ENCODE assay signal across 20 cellular contexts in the genomic region with DNA sequence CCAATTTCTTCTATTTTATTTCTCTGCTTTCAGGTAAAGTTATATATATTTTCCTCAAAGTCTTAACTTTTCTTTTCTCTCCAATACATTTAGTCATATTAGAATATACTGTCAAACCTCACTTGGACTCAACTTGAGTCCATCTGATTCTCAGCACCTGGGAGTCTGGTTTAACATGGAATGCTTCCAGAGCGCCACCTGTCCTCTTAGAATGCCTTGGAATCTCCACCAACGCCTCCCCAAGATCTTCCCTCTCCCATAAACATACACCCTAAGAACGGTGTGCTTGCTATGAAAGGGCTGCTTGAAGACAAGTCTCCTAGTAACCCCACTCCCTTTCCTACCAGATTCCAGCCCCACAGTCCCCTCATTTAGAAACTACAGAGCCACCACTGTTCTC.
DNase-seq lines count a peak whose midpoint lies in the region; ATAC-seq and TF ChIP-seq lines count a peak whose summit lies in the region.
"Had no signal": no experiment of that assay in that cellular context is flagged by ENCODE, and none has a peak within 500 bp of the region (broad histone marks: within the 10 kb centered on the region; RNA-seq: fewer than 3 reads in every experiment).

No MANE protein-coding gene starts in this region.

- H3K4me1 Mint-ChIP-seq in CD4-positive, alpha-beta T cell (ENCODE audit: low read depth) = peaks cover 93% of the 10 kb centered on the region
- H3K4me1 Mint-ChIP-seq in CD8-positive, alpha-beta T cell (ENCODE audit: low read depth) = peaks cover 87% of the 10 kb centered on the region
- peaks cover 56% of the 10 kb centered on the region for H3K4me1 Mint-ChIP-seq in activated T-helper 17 cell treated with anti-CD3 and anti-CD28 coated beads, Interleukin-2, amount 50 U/mL, for 72 hours
- peaks cover 71% of the 10 kb centered on the region for H3K4me1 Mint-ChIP-seq in memory B cell

- H3K27ac ChIP-seq in CD4-positive, alpha-beta T cell (ENCODE audit: low read depth, low read length) = no peak overlapping the region
- H3K27ac ChIP-seq in CD8-positive, alpha-beta T cell (ENCODE audit: low read depth, low read length) = no peak overlapping the region
- H3K27ac ChIP-seq: breast epithelium, epithelial cell of prostate had no signal

- H3K9me3 Mint-ChIP-seq in CD4-positive, alpha-beta T cell = no peaks in the 10 kb centered on the region
- no peaks in the 10 kb centered on the region for H3K9me3 Mint-ChIP-seq in CD8-positive, alpha-beta T cell
- no peaks in the 10 kb centered on the region for H3K9me3 Mint-ChIP-seq in activated T-helper 17 cell treated with anti-CD3 and anti-CD28 coated beads, Interleukin-2, amount 50 U/mL, for 72 hours
- no peaks in the 10 kb centered on the region for H3K9me3 Mint-ChIP-seq in memory B cell

- no peaks in the 10 kb centered on the region for H3K27me3 Mint-ChIP-seq in CD4-positive, alpha-beta T cell
- H3K27me3 Mint-ChIP-seq in CD8-positive, alpha-beta T cell (ENCODE audit: low read depth) = no peaks in the 10 kb centered on the region
- H3K27me3 Mint-ChIP-seq in activated T-helper 17 cell treated with anti-CD3 and anti-CD28 coated beads, Interleukin-2, amount 50 U/mL, for 72 hours = no peaks in the 10 kb centered on the region
- H3K27me3 Mint-ChIP-seq in memory B cell = no peaks in the 10 kb centered on the region

- peak overlapping the region; percentile 17 for H3K4me3 Mint-ChIP-seq in CD4-positive, alpha-beta T cell
- H3K4me3 Mint-ChIP-seq in CD8-positive, alpha-beta T cell = peak overlapping the region; percentile 59
- H3K4me3 Mint-ChIP-seq in activated T-helper 17 cell treated with anti-CD3 and anti-CD28 coated beads, Interleukin-2, amount 50 U/mL, for 72 hours = peak overlapping the region; percentile 75
- H3K4me3 Mint-ChIP-seq in memory B cell = peak overlapping the region; percentile 21

- no peak for TF ChIP-seq CTCF in CD4-positive, alpha-beta T cell (IDR thresholded peaks at IDR 0.05)
- no peak for TF ChIP-seq CTCF in CD8-positive, alpha-beta T cell (IDR thresholded peaks at IDR 0.05)

- intact Hi-C loops in CD4-positive, alpha-beta T cell (cut with DNase I, micrococcal nuclease) = loop anchor here in 1 of 2 experiments (2.0 kb wide), 1 partner anchor 14 kb away; no protein-coding TSS in a partner anchor
- intact Hi-C loops in CD8-positive, alpha-beta T cell (cut with DNase I, micrococcal nuclease) = loop anchor here in 1 of 2 experiments (5.0 kb wide), 1 partner anchor 36 kb away; no protein-coding TSS in a partner anchor

- CTCF ChIA-PET in CD4-positive, alpha-beta T cell (lab: Charles Lee) = no interaction called here
- CTCF ChIA-PET in CD8-positive, alpha-beta T cell (lab: Charles Lee) = interaction anchor here (1.4 kb wide), 1 partner anchor 202 kb away, joined by 3 read pairs; no protein-coding TSS in a partner anchor

- H3K4me3 ChIP-seq in CD8-positive, alpha-beta T cell (ENCODE audit: low read depth, low read length) = no peak overlapping the region
- H3K4me3 ChIP-seq: breast epithelium, smooth muscle cell had no signal

- peak overlapping the region; percentile 7 for H3K27ac Mint-ChIP-seq in CD4-positive, alpha-beta T cell
- peak overlapping the region; percentile 41 for H3K27ac Mint-ChIP-seq in CD8-positive, alpha-beta T cell
- peak overlapping the region; percentile 77 for H3K27ac Mint-ChIP-seq in activated T-helper 17 cell treated with anti-CD3 and anti-CD28 coated beads, Interleukin-2, amount 50 U/mL, for 72 hours
- H3K27ac Mint-ChIP-seq in memory B cell = peak overlapping the region; percentile 87

- peaks cover 86% of the 10 kb centered on the region for H3K36me3 Mint-ChIP-seq in CD4-positive, alpha-beta T cell (ENCODE audit: low read depth)
- peaks cover 74% of the 10 kb centered on the region for H3K36me3 Mint-ChIP-seq in CD8-positive, alpha-beta T cell
- peaks cover 100% of the 10 kb centered on the region for H3K36me3 Mint-ChIP-seq in activated T-helper 17 cell treated with anti-CD3 and anti-CD28 coated beads, Interleukin-2, amount 50 U/mL, for 72 hours (ENCODE audit: low read depth)
- H3K36me3 Mint-ChIP-seq in memory B cell = peaks cover 25% of the 10 kb centered on the region

- DNase-seq in CD4-positive, alpha-beta T cell = no peak
- DNase-seq in CD8-positive, alpha-beta T cell = no peak
- DNase-seq in memory B cell (ENCODE audit: low spot score in 2 of 2) (no peak), activated gamma-delta T cell (lab: John Stamatoyannopoulos, UW) (no peak), middle frontal gyrus (ENCODE audit: extremely low spot score, low spot score) (no peak)
- DNase-seq in stimulated activated naive CD4-positive, alpha-beta T cell treated with Interleukin-2 at 50 U/mL for 16 hours (lab: John Stamatoyannopoulos, UW) = no peak
- DNase-seq: activated CD8-positive, alpha-beta memory T cell treated with anti-CD3 and anti-CD28 coated beads, Interleukin-2, amount 50 U/mL, for 4 hours; Caco-2; dermis blood vessel endothelial cell; NCI-H1092; NCI-H2029 treated with DMSO at 0.1 percent for 48 hours; NCI-H345; NK-92 treated with Interleukin-12 subunit alpha and Interleukin-12 subunit beta, amount 100 ng/mL, for 24 hours; RPMI8226; stimulated activated CD4-positive, alpha-beta T cell treated with anti-CD3 and anti-CD28 coated beads, Interleukin-2, amount 100 ng/mL, for 48 hours had no signal

- peaks cover 80% of the 10 kb centered on the region for H3K4me1 ChIP-seq in CD8-positive, alpha-beta T cell (ENCODE audit: insufficient read depth, low read length)
- H3K4me1 ChIP-seq: Caco-2 had no signal

- ATAC-seq in CD4-positive, alpha-beta T cell (ENCODE audit: poor library complexity) = no peak
- no peak for ATAC-seq in CD8-positive, alpha-beta T cell
- ATAC-seq in activated T-helper 17 cell treated with anti-CD3 and anti-CD28 coated beads, Interleukin-2, amount 50 U/mL, for 72 hours (replicated peaks) = no peak
- no peak for ATAC-seq in memory B cell (ENCODE audit: low read depth)
- no peak for ATAC-seq in HG02571 (IDR thresholded peaks at IDR 0.05; ENCODE audit: unreplicated experiment)

- H3K27me3 ChIP-seq in CD4-positive, alpha-beta T cell (ENCODE audit: control insufficient read depth, insufficient read depth, low read length) = no peaks in the 10 kb centered on the region
- no peaks in the 10 kb centered on the region for H3K27me3 ChIP-seq in CD8-positive, alpha-beta T cell (ENCODE audit: insufficient read depth, low read length)
- H3K27me3 ChIP-seq: breast epithelium had no signal

- H3K36me3 ChIP-seq in CD8-positive, alpha-beta T cell (ENCODE audit: insufficient read depth, low read length) = no peaks in the 10 kb centered on the region
- H3K36me3 ChIP-seq: breast epithelium had no signal

- no peaks in the 10 kb centered on the region for H3K9me3 ChIP-seq in CD4-positive, alpha-beta T cell (ENCODE audit: control insufficient read depth, low read length)
- no peaks in the 10 kb centered on the region for H3K9me3 ChIP-seq in CD8-positive, alpha-beta T cell (ENCODE audit: low read length)
- H3K9me3 ChIP-seq: breast epithelium, Caco-2 had no signal

- POLR2A ChIA-PET in CD4-positive, alpha-beta T cell (lab: Charles Lee) = no interaction called here
- POLR2A ChIA-PET in CD8-positive, alpha-beta T cell (lab: Charles Lee) = interaction anchor here (2.0 kb wide), 1 partner anchor 11 kb away, joined by 5 read pairs; no protein-coding TSS in a partner anchor

Comparison
In these comparisons a context has a peak if more than half of its experiments do, and no peak if none do; other contexts are left out.
1. H3K27ac Mint-ChIP-seq: peak in every context shown above with its lines; median percentile 87 in memory B cell; 77 in activated T-helper 17 cell treated with anti-CD3 and anti-CD28 coated beads, Interleukin-2, amount 50 U/mL, for 72 hours; 41 in CD8-positive, alpha-beta T cell; 7 in CD4-positive, alpha-beta T cell.
2. H3K4me3 Mint-ChIP-seq: peak in every context shown above with its lines; median percentile 75 in activated T-helper 17 cell treated with anti-CD3 and anti-CD28 coated beads, Interleukin-2, amount 50 U/mL, for 72 hours; 59 in CD8-positive, alpha-beta T cell; 21 in memory B cell; 17 in CD4-positive, alpha-beta T cell.